ENCODE assay signal across 1 cellular context in genomic region chrX:102154900-102155805, GRCh38.
TF ChIP-seq lines count a peak whose summit lies in the region.

No MANE protein-coding gene starts in this region.

TF ChIP-seq in GM23338, 12 proteins besides CTCF, POLR2A, EP300 and RAD21:
- TF ChIP-seq ZNF462 (CRISPR knock-in tag; IDR thresholded peaks at IDR 0.05), result no peak
- no peak for TF ChIP-seq REST (IDR thresholded peaks at IDR 0.05; ENCODE audit: unreplicated experiment)
- no peak for TF ChIP-seq EZH2phosphoT487 (IDR thresholded peaks at IDR 0.05; ENCODE audit: unreplicated experiment)
- no peak for TF ChIP-seq JUNB (IDR thresholded peaks at IDR 0.05; ENCODE audit: unreplicated experiment)
- no peak for TF ChIP-seq ZNF331 (CRISPR knock-in tag; IDR thresholded peaks at IDR 0.05; ENCODE audit: low read depth)
- no peak for TF ChIP-seq NANOG (IDR thresholded peaks at IDR 0.05; ENCODE audit: borderline replicate concordance)
- no peak for TF ChIP-seq POLR2AphosphoS5 (IDR thresholded peaks at IDR 0.05; ENCODE audit: low read depth)
- no peak for TF ChIP-seq ETS1 (IDR thresholded peaks at IDR 0.05)
- TF ChIP-seq CREB1 (CRISPR knock-in tag; IDR thresholded peaks at IDR 0.05; ENCODE audit: low read depth), result no peak
- no peak for TF ChIP-seq STAT1 (IDR thresholded peaks at IDR 0.05; ENCODE audit: unreplicated experiment)
- no peak for TF ChIP-seq EZH2 (IDR thresholded peaks at IDR 0.05; ENCODE audit: low read depth, unreplicated experiment)
- TF ChIP-seq ZNF114 (CRISPR knock-in tag; IDR thresholded peaks at IDR 0.05), result no peak
